Comparison of ENCODE assay signal across 27 cellular contexts in the genomic region with DNA sequence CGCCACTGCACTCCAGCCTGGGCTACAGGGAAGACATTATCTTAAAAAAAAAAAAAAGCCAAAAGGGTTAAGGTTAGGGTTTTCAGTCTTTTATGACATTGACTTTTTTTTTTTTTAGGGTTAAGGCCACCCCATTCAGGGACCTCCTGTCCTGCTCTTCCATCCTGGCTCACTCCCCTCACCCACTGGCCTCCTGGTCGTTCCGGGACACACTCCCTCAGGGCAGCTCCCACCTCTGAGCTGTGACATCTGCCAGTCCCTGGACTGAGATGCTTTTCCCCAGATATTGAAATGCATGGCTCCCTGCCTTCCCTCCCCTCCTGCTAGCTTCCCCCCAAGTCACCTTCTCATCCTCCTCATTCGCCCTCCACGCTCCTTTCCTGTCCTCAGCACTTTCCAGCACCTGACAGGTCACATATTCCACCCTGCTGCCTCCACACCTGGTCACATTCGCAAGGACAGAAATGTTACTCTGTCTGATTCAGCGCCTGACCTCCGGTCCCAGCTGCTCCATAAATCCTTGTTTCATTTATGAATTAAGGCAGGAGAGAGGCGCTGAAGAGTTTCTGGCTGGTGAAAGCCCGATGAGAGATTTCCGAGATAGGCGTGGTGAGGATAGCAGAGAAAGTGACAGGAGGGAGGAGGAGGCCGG. TPM values are rescaled to one million over a fixed set of nuclear protein-coding genes. Genes with fewer than 3 reads are reported as not detected.
DNase-seq lines count a peak whose midpoint lies in the region; ATAC-seq and TF ChIP-seq lines count a peak whose summit lies in the region.
"Had no signal": no experiment of that assay in that cellular context is flagged by ENCODE, and none has a peak within 500 bp of the region (broad histone marks: within the 10 kb centered on the region; RNA-seq: fewer than 3 reads in every experiment).

No MANE protein-coding gene starts in this region.

- H3K27ac Mint-ChIP-seq in endothelial cell (ENCODE audit: unreplicated experiment), result peak overlapping the region; percentile 7
- no peak overlapping the region for H3K27ac Mint-ChIP-seq in nephron progenitor cell
- no peak overlapping the region for H3K27ac Mint-ChIP-seq in natural killer cell treated with Interleukin-12 subunit alpha and Interleukin-12 subunit beta and Interleukin-15 and Interleukin-18, amount 100 ng/mL, for 72 hours

- H3K4me1 ChIP-seq in esophagus muscularis mucosa, result peaks cover 18 to 30% (median 24%) of the 10 kb centered on the region in 4 donors
- H3K4me1 ChIP-seq: BE2C had no signal

- DNase-seq in NCI-H2171 treated with DMSO at 0.1 percent for 48 hours (lab: John Stamatoyannopoulos, UW) (peak; percentile 19), NCI-H2171 (lab: John Stamatoyannopoulos, UW) (no peak), endothelial cell (ENCODE audit: low spot score) (no peak), nephron progenitor cell (no peak), esophagus muscularis mucosa (ENCODE audit: extremely low spot score) (no peak), SHP77 (lab: John Stamatoyannopoulos, UW) (no peak)
- DNase-seq in natural killer cell treated with Interleukin-12 subunit alpha and Interleukin-12 subunit beta and Interleukin-15 and Interleukin-18, amount 100 ng/mL, for 72 hours (ENCODE audit: low spot score), result no peak
- DNase-seq: 8988T; ACHN; BE2C; CD8-positive, alpha-beta memory T cell; DMS153; DND-41; Kasumi-1; NCI-H1092 treated with DMSO at 0.1 percent for 48 hours; NCI-H1436; NCI-H187; NCI-H2081 treated with DMSO at 0.1 percent for 48 hours; NCI-H446; NCI-H524 treated with DMSO at 0.1 percent for 48 hours; NCI-H774; PC-9; Right ventricle myocardium superior had no signal

- peaks cover 0 to 9% (median 0%) of the 10 kb centered on the region in 4 donors for H3K36me3 ChIP-seq in esophagus muscularis mucosa
- H3K36me3 ChIP-seq: BE2C had no signal

- peaks cover 17% of the 10 kb centered on the region for H3K36me3 Mint-ChIP-seq in endothelial cell (ENCODE audit: low read depth, unreplicated experiment)
- peaks cover 9% of the 10 kb centered on the region for H3K36me3 Mint-ChIP-seq in nephron progenitor cell (ENCODE audit: low read depth)
- no peaks in the 10 kb centered on the region for H3K36me3 Mint-ChIP-seq in natural killer cell treated with Interleukin-12 subunit alpha and Interleukin-12 subunit beta and Interleukin-15 and Interleukin-18, amount 100 ng/mL, for 72 hours
- H3K36me3 Mint-ChIP-seq: CD14-positive monocyte; CD8-positive, alpha-beta memory T cell had no signal

- WGBS in esophagus muscularis mucosa, result 93% methylated on average over 13 of the region's 13 CpGs

- peaks cover 8 to 30% (median 16%) of the 10 kb centered on the region in 4 donors for H3K27me3 ChIP-seq in esophagus muscularis mucosa

- H3K27ac ChIP-seq in esophagus muscularis mucosa (replicated peaks in 1 of 4), result no peak overlapping the region
- H3K27ac ChIP-seq: PC-9 had no signal

- ATAC-seq in natural killer cell treated with Interleukin-12 subunit alpha and Interleukin-12 subunit beta and Interleukin-15 and Interleukin-18, amount 100 ng/mL, for 72 hours, result no peak
- ATAC-seq: HepG2 had no signal

- H3K9me3 ChIP-seq in esophagus muscularis mucosa, result no peaks in the 10 kb centered on the region
- H3K9me3 ChIP-seq: BE2C had no signal

- no peak for TF ChIP-seq CTCF in endothelial cell (IDR thresholded peaks at IDR 0.05; ENCODE audit: unreplicated experiment)
- TF ChIP-seq CTCF in nephron progenitor cell (IDR thresholded peaks at IDR 0.05), result no peak
- TF ChIP-seq CTCF in esophagus muscularis mucosa (IDR thresholded peaks at IDR 0.05), result no peak

- H3K4me3 ChIP-seq in esophagus muscularis mucosa, result no peak overlapping the region
- H3K4me3 ChIP-seq: PC-9 had no signal

- intact Hi-C loops in esophagus muscularis mucosa (cut with DNase I), result no loop called here

- H3K9me3 Mint-ChIP-seq in endothelial cell (ENCODE audit: unreplicated experiment) (no peaks in the 10 kb centered on the region), nephron progenitor cell (no peaks in the 10 kb centered on the region)
- H3K9me3 Mint-ChIP-seq in natural killer cell treated with Interleukin-12 subunit alpha and Interleukin-12 subunit beta and Interleukin-15 and Interleukin-18, amount 100 ng/mL, for 72 hours, result no peaks in the 10 kb centered on the region

- H3K27me3 Mint-ChIP-seq in endothelial cell (ENCODE audit: unreplicated experiment), result peaks cover 12% of the 10 kb centered on the region
- H3K27me3 Mint-ChIP-seq in nephron progenitor cell (ENCODE audit: low read depth, poor library complexity), result peaks cover 35% of the 10 kb centered on the region
- H3K27me3 Mint-ChIP-seq in natural killer cell treated with Interleukin-12 subunit alpha and Interleukin-12 subunit beta and Interleukin-15 and Interleukin-18, amount 100 ng/mL, for 72 hours, result peaks cover 19 to 25% of the 10 kb centered on the region in 2 donors

- no peak for TF ChIP-seq POLR2A in esophagus muscularis mucosa (IDR thresholded peaks at IDR 0.05; ENCODE audit: low read depth)

- no peak for TF ChIP-seq EP300 in esophagus muscularis mucosa (IDR thresholded peaks at IDR 0.05)

- H3K4me3 Mint-ChIP-seq in endothelial cell (ENCODE audit: unreplicated experiment) (peak overlapping the region; percentile 33), nephron progenitor cell (peak overlapping the region; percentile 24)
- H3K4me3 Mint-ChIP-seq in natural killer cell treated with Interleukin-12 subunit alpha and Interleukin-12 subunit beta and Interleukin-15 and Interleukin-18, amount 100 ng/mL, for 72 hours, result no peak overlapping the region
- H3K4me3 Mint-ChIP-seq: CD8-positive, alpha-beta memory T cell had no signal

- peaks cover 40% of the 10 kb centered on the region for H3K4me1 Mint-ChIP-seq in endothelial cell (ENCODE audit: unreplicated experiment)
- peaks cover 43% of the 10 kb centered on the region for H3K4me1 Mint-ChIP-seq in nephron progenitor cell
- H3K4me1 Mint-ChIP-seq in natural killer cell treated with Interleukin-12 subunit alpha and Interleukin-12 subunit beta and Interleukin-15 and Interleukin-18, amount 100 ng/mL, for 72 hours (ENCODE audit: low read depth in 2 of 2), result peaks cover 0 to 7% of the 10 kb centered on the region in 2 donors

RNA-seq across cellular contexts. Expression of a gene that starts 9.5 kb away (rescaled TPM):
- total RNA-seq in endothelial cell (ENCODE audit: unreplicated experiment) (109 TPM), esophagus muscularis mucosa (10 to 100 TPM in 2 of 4 donors, 1 to 10 TPM in 2; 5.8 to 18.1 (median 12.0) TPM)
- total RNA-seq in natural killer cell treated with Interleukin-12 subunit alpha and Interleukin-12 subunit beta and Interleukin-15 and Interleukin-18, amount 100 ng/mL, for 72 hours, result under 1 TPM; 0.33 to 0.81 TPM

RNA-seq across cellular contexts. Expression of a gene that starts 16.0 kb away (rescaled TPM):
- total RNA-seq in endothelial cell (ENCODE audit: unreplicated experiment) (104 TPM), esophagus muscularis mucosa (1 to 10 TPM; 2.5 to 9.1 (median 9.1) TPM)
- total RNA-seq in natural killer cell treated with Interleukin-12 subunit alpha and Interleukin-12 subunit beta and Interleukin-15 and Interleukin-18, amount 100 ng/mL, for 72 hours, result 100 to 1,000 TPM in 1 of 2 donors, 10 to 100 TPM in 1; 83.6 to 106 TPM

RNA-seq across cellular contexts. Expression of a gene that starts 57.4 kb away (rescaled TPM):
- total RNA-seq in endothelial cell (ENCODE audit: unreplicated experiment) (0.36 TPM), esophagus muscularis mucosa (1 to 10 TPM in 2 of 4 donors, under 1 TPM in 1, not detected in 1; 0.33 to 1.0 (median 1.0) TPM)
- total RNA-seq in natural killer cell treated with Interleukin-12 subunit alpha and Interleukin-12 subunit beta and Interleukin-15 and Interleukin-18, amount 100 ng/mL, for 72 hours, result under 1 TPM; 0.14 to 0.84 TPM
- total RNA-seq: HT1080, RPMI7951 had no signal

Comparison
In these comparisons a context has a peak if more than half of its experiments do, and no peak if none do; other contexts are left out.
1. RNA of a gene that starts 16.0 kb away (total RNA-seq): 83.6 to 106 TPM in natural killer cell treated with Interleukin-12 subunit alpha and Interleukin-12 subunit beta and Interleukin-15 and Interleukin-18, amount 100 ng/mL, for 72 hours and 104 TPM in endothelial cell (single experiment); 2.5 to 9.1 TPM in esophagus muscularis mucosa; every median in the first group is over 4 times any median in the second.